Comparison of ENCODE assay signal across 28 cellular contexts in the genomic region with DNA sequence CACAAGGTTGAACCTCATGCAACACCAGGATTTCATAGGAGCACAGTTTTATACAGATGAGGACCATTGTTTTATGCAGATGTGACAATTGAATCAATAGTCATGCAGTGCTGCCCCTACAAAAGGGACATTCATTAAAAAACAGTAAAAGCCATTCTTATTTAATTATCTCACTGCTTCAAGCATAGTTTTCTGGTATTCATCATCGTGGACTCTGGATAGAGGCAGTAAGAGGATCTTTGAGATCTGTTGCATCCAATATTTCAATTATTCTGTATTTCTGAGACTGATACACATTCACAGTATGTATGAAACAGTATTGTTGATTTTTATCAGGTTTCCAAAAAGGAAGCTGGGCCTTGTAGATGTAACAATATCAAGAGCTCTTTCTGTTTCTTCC.
"Had no signal": no experiment of that assay in that cellular context is flagged by ENCODE, and none has a peak within 500 bp of the region (broad histone marks: within the 10 kb centered on the region; RNA-seq: fewer than 3 reads in every experiment).

No MANE protein-coding gene starts in this region.

- H3K27me3 ChIP-seq: adrenal gland, esophagus squamous epithelium, right lobe of liver, thyroid gland, upper lobe of left lung had no signal

- DNase-seq: activated CD4-positive, alpha-beta T cell treated with anti-CD3 and anti-CD28 coated beads for 48 hours; activated CD4-positive, alpha-beta T cell treated with anti-CD3 and anti-CD28 coated beads, Interleukin-2, amount 50 U/mL, for 48 hours; activated CD8-positive, alpha-beta memory T cell treated with anti-CD3 and anti-CD28 coated beads, Interleukin-2, amount 50 U/mL, for 4 hours; activated effector memory CD4-positive, alpha-beta T cell treated with anti-CD3 and anti-CD28 coated beads, Interleukin-2, amount 50 U/mL, for 16 hours; activated naive CD4-positive, alpha-beta T cell treated with anti-CD3 and anti-CD28 coated beads for 36 hours; activated naive CD8-positive, alpha-beta T cell treated with anti-CD3 and anti-CD28 coated beads for 36 hours; activated T-cell treated with anti-CD3 and anti-CD28 coated beads, Interleukin-2, amount 50 U/mL, for 1 hour; adrenal gland; aorta; central memory CD4-positive, alpha-beta T cell; effector CD8-positive, alpha-beta T cell; esophagus squamous epithelium; foreskin melanocyte; glutamatergic neuron; immature natural killer cell; lower lobe of right lung; mesendoderm; mucosa of descending colon; right lobe of liver; stimulated activated CD4-positive, alpha-beta T cell treated with anti-CD3 and anti-CD28 coated beads, Interleukin-2, amount 100 ng/mL, for 48 hours; stimulated activated naive CD4-positive, alpha-beta T cell treated with Interleukin-2 at 50 U/mL for 16 hours; T-helper 1 cell; thyroid gland; upper lobe of left lung had no signal

- H3K27ac ChIP-seq: adrenal gland, epithelial cell of prostate, esophagus squamous epithelium, lower lobe of right lung, right lobe of liver, thyroid gland, upper lobe of left lung had no signal

- H3K36me3 ChIP-seq: adrenal gland, esophagus squamous epithelium, lower lobe of right lung, right lobe of liver, thyroid gland, upper lobe of left lung had no signal

- ATAC-seq: activated CD4-positive, CD25-positive, alpha-beta regulatory T cell treated with anti-CD3 and anti-CD28 coated beads, Interleukin-2, amount 50 U/mL, for 24 hours; left lobe of liver; lower lobe of right lung; mucosa of descending colon; right lobe of liver had no signal

- H3K9me3 ChIP-seq: adrenal gland, esophagus squamous epithelium, lower lobe of right lung, mucosa of descending colon, right lobe of liver, thyroid gland, upper lobe of left lung had no signal

- FAIRE-seq: endometrium had no signal

- H3K4me3 ChIP-seq: adrenal gland, esophagus squamous epithelium, lower lobe of right lung, mucosa of descending colon, right lobe of liver, thyroid gland, upper lobe of left lung had no signal
